In the genomic region with DNA sequence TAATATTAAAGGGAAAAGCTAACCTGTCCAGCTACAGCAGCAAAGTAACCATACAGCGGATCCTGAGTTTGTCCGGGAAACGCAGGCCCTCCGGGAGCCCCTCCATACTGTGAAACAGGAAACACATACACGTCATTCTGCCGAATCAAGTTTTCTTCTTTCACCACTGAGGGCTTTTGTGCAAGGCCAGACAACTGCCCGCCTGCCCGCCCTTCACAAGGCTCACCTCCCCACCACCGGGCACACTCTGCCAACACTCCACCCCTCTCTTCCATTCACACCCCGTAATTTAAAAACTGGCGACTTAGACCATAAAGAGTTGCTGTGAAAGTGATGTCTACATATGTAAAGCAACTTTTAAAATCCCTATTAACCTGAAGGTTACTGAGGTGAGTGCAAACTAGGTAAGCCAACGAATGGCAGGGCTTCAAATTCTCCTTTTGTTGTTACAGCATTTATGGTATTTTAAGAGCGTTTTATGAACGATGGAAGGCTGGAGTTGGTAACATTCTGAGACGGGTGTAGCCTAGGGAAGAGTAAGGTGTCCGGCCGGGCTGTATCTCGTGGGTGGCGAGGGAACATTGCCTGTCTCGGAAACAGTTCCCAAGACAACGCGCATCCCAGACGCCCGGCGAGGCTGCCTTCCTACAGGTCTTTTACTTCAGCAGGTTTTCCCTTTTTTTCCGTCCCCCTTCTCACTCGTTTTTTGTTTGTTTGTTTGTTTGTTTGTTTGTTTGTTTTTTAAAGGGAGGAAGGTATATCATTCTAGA, we compare ENCODE assay signal across 7 cellular contexts. TPM values are rescaled to one million over a fixed set of nuclear protein-coding genes. Genes with fewer than 3 reads are reported as not detected.
DNase-seq lines count a peak whose midpoint lies in the region; TF ChIP-seq lines count a peak whose summit lies in the region.

No MANE protein-coding gene starts in this region.

- peaks cover 27% of the 10 kb centered on the region for H4K20me1 ChIP-seq in smooth muscle cell (ENCODE audit: low read depth)

- peaks cover 41% of the 10 kb centered on the region for H3K79me2 ChIP-seq in smooth muscle cell (ENCODE audit: low read depth)

- peak overlapping the region; percentile 91 for H3K4me3 ChIP-seq in HAP-1
- peak overlapping the region; percentile 97 for H3K4me3 ChIP-seq in smooth muscle cell

- H3K9ac ChIP-seq in smooth muscle cell (ENCODE audit: low read depth): peak overlapping the region; percentile 99

- WGBS in smooth muscle cell (ENCODE audit: low lambda C conversion rate): 4% methylated on average over 27 of the region's 27 CpGs

- peaks cover 28% of the 10 kb centered on the region for H3K36me3 ChIP-seq in HAP-1 (replicated peaks)
- H3K36me3 ChIP-seq in smooth muscle cell (ENCODE audit: low read depth): peaks cover 5% of the 10 kb centered on the region

- H3F3A ChIP-seq in smooth muscle cell (ENCODE audit: low read depth): no peaks in the 10 kb centered on the region

- DNase-seq in GM13977 (ENCODE audit: low spot score): peak; percentile 50
- DNase-seq in HAP-1 (ENCODE audit: low spot score in 2 of 2): peak; percentile 65
- peak; percentile 61 for DNase-seq in M059J (ENCODE audit: low read depth)
- peak in 3 of 5 experiments; percentile 11 to 70 (median 45) for DNase-seq in T-helper 2 cell
- peak in 38 of 61 donors; percentile 2 to 61 (median 26) for DNase-seq in caudate nucleus (lab: John Stamatoyannopoulos, UW)
- DNase-seq in iris pigment epithelial cell (ENCODE audit: low read depth): peak; percentile 58
- no peak for DNase-seq in smooth muscle cell (lab: John Stamatoyannopoulos, UW; ENCODE audit: unreplicated experiment)

- H3K4me1 ChIP-seq in HAP-1 (peaks cover 21% of the 10 kb centered on the region), smooth muscle cell (ENCODE audit: low read depth) (peaks cover 14% of the 10 kb centered on the region)

- H3K4me2 ChIP-seq in smooth muscle cell: peak overlapping the region; percentile 87

- TF ChIP-seq CTCF in GM13977 (IDR thresholded peaks at IDR 0.05; ENCODE audit: extremely low read depth, insufficient read depth, missing control alignments) (no peak), smooth muscle cell (IDR thresholded peaks at IDR 0.05; ENCODE audit: borderline replicate concordance, insufficient read depth, poor library complexity, severe bottlenecking) (no peak)

- H2AFZ ChIP-seq in smooth muscle cell (ENCODE audit: low read depth): peak overlapping the region; percentile 84

- H3K27ac ChIP-seq in caudate nucleus (ENCODE audit: low read depth, low read length) (peak overlapping the region; percentile 76), smooth muscle cell (ENCODE audit: low read depth) (no peak overlapping the region)

- H3K27me3 ChIP-seq in HAP-1 (ENCODE audit: low read depth) (no peaks in the 10 kb centered on the region), smooth muscle cell (ENCODE audit: low read depth) (no peaks in the 10 kb centered on the region)

- in situ Hi-C loops in GM13977 (cut with MboI; ENCODE audit: low pct_unique_long_range_greater_than_20kb, low sequenced_read_pairs, unreplicated experiment) (no loop called here), HAP-1 (cut with MboI; ENCODE audit: low sequenced_read_pairs) (no loop called here)

- H3K9me3 ChIP-seq in HAP-1 (no peaks in the 10 kb centered on the region), smooth muscle cell (replicated peaks; ENCODE audit: low read depth) (no peaks in the 10 kb centered on the region)

RNA-seq across cellular contexts. Expression of gene SRI, which starts 0.8 kb away (rescaled TPM):
- 44.9 and 92.0 TPM in 2 replicates for total RNA-seq in M059J (2014; rRNA removed; shearing (Covaris generic))
- total RNA-seq in smooth muscle cell: 63.1 and 75.2 TPM in 2 replicates
- 167 and 175 TPM in 2 replicates for polyA plus RNA-seq in smooth muscle cell
